In the genomic region with DNA sequence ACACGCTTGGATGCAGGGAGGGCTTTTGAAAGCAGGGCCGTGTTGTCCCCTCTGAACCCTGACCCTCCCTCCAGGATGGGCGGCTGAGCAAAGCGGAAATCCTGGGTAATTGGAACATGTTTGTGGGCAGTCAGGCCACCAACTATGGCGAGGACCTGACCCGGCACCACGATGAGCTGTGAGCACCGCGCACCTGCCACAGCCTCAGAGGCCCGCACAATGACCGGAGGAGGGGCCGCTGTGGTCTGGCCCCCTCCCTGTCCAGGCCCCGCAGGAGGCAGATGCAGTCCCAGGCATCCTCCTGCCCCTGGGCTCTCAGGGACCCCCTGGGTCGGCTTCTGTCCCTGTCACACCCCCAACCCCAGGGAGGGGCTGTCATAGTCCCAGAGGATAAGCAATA, we compare ENCODE assay signal across 26 cellular contexts. TPM values are rescaled to one million over a fixed set of nuclear protein-coding genes. Genes with fewer than 3 reads are reported as not detected.
DNase-seq lines count a peak whose midpoint lies in the region; ATAC-seq, FAIRE-seq and TF ChIP-seq lines count a peak whose summit lies in the region.
"Had no signal": no experiment of that assay in that cellular context is flagged by ENCODE, and none has a peak within 500 bp of the region (broad histone marks: within the 10 kb centered on the region; RNA-seq: fewer than 3 reads in every experiment).

No MANE protein-coding gene starts in this region.

- POLR2A ChIA-PET in HepG2 (lab: Yijun Ruan, JAX), result interaction anchor here (1.6 kb wide), 1 partner anchor 30 kb away, joined by 3 read pairs; a partner anchor contains a TSS

- TF ChIP-seq CTCF in HepG2 (CRISPR knock-in tag; IDR thresholded peaks at IDR 0.05), result no peak
- TF ChIP-seq CTCF in right lobe of liver (IDR thresholded peaks at IDR 0.05), result no peak
- TF ChIP-seq CTCF in nephron progenitor cell (IDR thresholded peaks at IDR 0.05), result no peak

- no peaks in the 10 kb centered on the region for H3K27me3 ChIP-seq in HepG2 (ENCODE audit: control insufficient read depth in 1 of 2, insufficient read depth in 2 of 2, low read length in 2 of 2)
- no peaks in the 10 kb centered on the region for H3K27me3 ChIP-seq in right lobe of liver
- H3K27me3 ChIP-seq: BLaER1 treated with 17β-estradiol and CSF1 and Interleukin-3, amounts not matched to agents 10 nM and 100 nM had no signal

- H3K9ac ChIP-seq in HepG2 (ENCODE audit: insufficient read depth, low read depth, low read length), result no peak overlapping the region

- peak overlapping the region; percentile 88 for H3K27ac Mint-ChIP-seq in central memory CD8-positive, alpha-beta T cell (ENCODE audit: low read depth)
- H3K27ac Mint-ChIP-seq in nephron progenitor cell, result peak overlapping the region; percentile 81

- CTCF ChIA-PET in HepG2 (lab: Yijun Ruan, JAX; ENCODE audit: low intra/inter-chr PET ratio, low total read pairs), result no interaction called here

- TF ChIP-seq POLR2A in HepG2 (IDR thresholded peaks at IDR 0.05; ENCODE audit: insufficient read depth in 1 of 2, low read depth in 2 of 2, low read length in 2 of 2) (no peak), right lobe of liver (IDR thresholded peaks at IDR 0.05) (no peak), H54 (IDR thresholded peaks at IDR 0.05; ENCODE audit: low read depth, low read length) (no peak)

- H3K9me3 Mint-ChIP-seq in central memory CD8-positive, alpha-beta T cell, result no peaks in the 10 kb centered on the region
- no peaks in the 10 kb centered on the region for H3K9me3 Mint-ChIP-seq in nephron progenitor cell
- H3K9me3 Mint-ChIP-seq: CD4-positive, alpha-beta T cell had no signal

- H3K4me1 ChIP-seq in HepG2 (ENCODE audit: insufficient read depth, low read length) (peaks cover 5% of the 10 kb centered on the region), right lobe of liver (no peaks in the 10 kb centered on the region)

- intact Hi-C loops in HepG2 (cut with micrococcal nuclease; ENCODE audit: unreplicated experiment) (no loop called here), right lobe of liver (cut with DNase I) (loop anchor here in 1 of 2 donors (5.0 kb wide), 1 partner anchor 36 kb away; no protein-coding TSS in a partner anchor)

- in situ Hi-C loops in HepG2 (cut with HindIII; ENCODE audit: extremely low pct_ligation_motif_present, low pct_unique_long_range_greater_than_20kb), result loop anchor here (5.0 kb wide), 1 partner anchor 36 kb away; no protein-coding TSS in a partner anchor

- H3K27ac ChIP-seq in HepG2 (ENCODE audit: extremely low read length, insufficient read depth, low read length) (no peak overlapping the region), right lobe of liver (no peak overlapping the region)
- H3K27ac ChIP-seq: HL-60, PC-9 had no signal

- H3K36me3 Mint-ChIP-seq in central memory CD8-positive, alpha-beta T cell (ENCODE audit: insufficient read depth), result no peaks in the 10 kb centered on the region
- peaks cover 5% of the 10 kb centered on the region for H3K36me3 Mint-ChIP-seq in nephron progenitor cell (ENCODE audit: low read depth)

- no peaks in the 10 kb centered on the region for H3K9me3 ChIP-seq in HepG2 (ENCODE audit: low read length)
- no peaks in the 10 kb centered on the region for H3K9me3 ChIP-seq in right lobe of liver
- H3K9me3 ChIP-seq: BLaER1 treated with 17β-estradiol and CSF1 and Interleukin-3, amounts not matched to agents 10 nM and 100 nM had no signal

- TF ChIP-seq RAD21 in HepG2 (CRISPR knock-in tag; IDR thresholded peaks at IDR 0.05), result no peak

- no peak for DNase-seq in HepG2 (ENCODE audit: low spot score)
- no peak for DNase-seq in right lobe of liver
- DNase-seq in central memory CD8-positive, alpha-beta T cell (ENCODE audit: low spot score in 2 of 2), result no peak
- no peak for DNase-seq in nephron progenitor cell
- no peak for DNase-seq in RCC 7860 (ENCODE audit: low spot score)
- no peak for DNase-seq in cerebellum (ENCODE audit: low spot score)
- DNase-seq in H54 (ENCODE audit: insufficient read length, low spot score), result no peak
- DNase-seq: AML-193; CD4-positive, alpha-beta T cell; DMS53; GOT3; NCI-H1092; NCI-H1417 treated with DMSO at 0.1 percent for 48 hours; NCI-H187 treated with DMSO at 0.1 percent for 48 hours; NCI-H446; NCI-H526; NCI-H82; NK-92 treated with Interleukin-12 subunit alpha and Interleukin-12 subunit beta, amount 100 ng/mL, for 24 hours; PC-9; RPMI8226; SHP77 had no signal

- no peak overlapping the region for H3K4me3 Mint-ChIP-seq in central memory CD8-positive, alpha-beta T cell
- no peak overlapping the region for H3K4me3 Mint-ChIP-seq in nephron progenitor cell
- H3K4me3 Mint-ChIP-seq: CD4-positive, alpha-beta T cell had no signal

- TSS peak; percentile 43 for BruUV-seq in HepG2 (replicated peaks; lab: Mats Ljungman, UMichigan)

- TF ChIP-seq EP300 in HepG2 (IDR thresholded peaks at IDR 0.05; ENCODE audit: low read depth in 2 of 2, low read length in 2 of 2) (no peak), HepG2 (CRISPR knock-in tag; IDR thresholded peaks at IDR 0.05; ENCODE audit: borderline replicate concordance) (no peak)

- H3K27me3 Mint-ChIP-seq in central memory CD8-positive, alpha-beta T cell, result no peaks in the 10 kb centered on the region
- peaks cover 3% of the 10 kb centered on the region for H3K27me3 Mint-ChIP-seq in nephron progenitor cell (ENCODE audit: low read depth, poor library complexity)
- H3K27me3 Mint-ChIP-seq: CD4-positive, alpha-beta T cell had no signal

- H3K36me3 ChIP-seq in HepG2 (replicated peaks in 1 of 2; ENCODE audit: control insufficient read depth in 1 of 2, insufficient read depth in 2 of 2, low read length in 2 of 2) (peaks cover 4 to 16% of the 10 kb centered on the region in 2 experiments), right lobe of liver (peaks cover 0 to 30% (median 14%) of the 10 kb centered on the region in 4 donors)

- H3K4me3 ChIP-seq in HepG2 (replicated peaks in 1 of 3; ENCODE audit: insufficient read depth in 1 of 3, low read depth in 2 of 3, low read length in 3 of 3) (no peak overlapping the region), right lobe of liver (no peak overlapping the region)
- H3K4me3 ChIP-seq: BLaER1 treated with 17β-estradiol and CSF1 and Interleukin-3, amounts not matched to agents 10 nM and 100 nM; PC-9 had no signal

- ATAC-seq in HepG2 (no peak), right lobe of liver (no peak), GM19397 (IDR thresholded peaks at IDR 0.05; ENCODE audit: unreplicated experiment) (no peak)
- ATAC-seq in central memory CD8-positive, alpha-beta T cell (replicated peaks; ENCODE audit: extremely low read depth, poor library complexity, severe bottlenecking), result no peak

- no peaks in the 10 kb centered on the region for H3K79me2 ChIP-seq in HepG2 (ENCODE audit: insufficient read depth, low read length)

- WGBS in HepG2 (ENCODE audit: low lambda C conversion rate), result 88% methylated on average over 5 of the region's 14 CpGs
- no CpG with 5 or more reads among the region's 14 CpGs for WGBS in right lobe of liver (ENCODE audit: insufficient coverage, low coverage, low lambda C conversion rate, missing lambda C conversion rate)

- peaks cover 6% of the 10 kb centered on the region for H3K4me1 Mint-ChIP-seq in central memory CD8-positive, alpha-beta T cell
- peaks cover 38% of the 10 kb centered on the region for H3K4me1 Mint-ChIP-seq in nephron progenitor cell

- H2AFZ ChIP-seq in HepG2 (ENCODE audit: low read length), result no peak overlapping the region
- H2AFZ ChIP-seq: PC-9 had no signal

- H4K20me1 ChIP-seq in HepG2 (ENCODE audit: insufficient read depth, low read length), result no peaks in the 10 kb centered on the region

- FAIRE-seq in HepG2 (lab: Jason Lieb, UNC) (no peak), RCC 7860 (lab: Jason Lieb, UNC) (no peak), H54 (lab: Jason Lieb, UNC) (no peak)
- FAIRE-seq: A204.1 had no signal

- H3K4me2 ChIP-seq in HepG2 (ENCODE audit: low read depth, low read length), result no peak overlapping the region
- H3K4me2 ChIP-seq: PC-9 had no signal

RNA-seq across cellular contexts. Expression of a gene that starts 15.2 kb away (rescaled TPM):
- 1.7 and 10.1 TPM in 2 replicates for total RNA-seq in HepG2 (2016; rRNA removed; fragmentation: Illumina TruSeq; extraction: Trizol)
- 2.9 TPM in 2 replicates for total RNA-seq in HepG2 (2016; cell fraction: cytosol; rRNA removed; fragmentation: Illumina TruSeq; extraction: Trizol; ENCODE audit: low read depth)
- total RNA-seq in HepG2 (2016; cell fraction: insoluble cytoplasmic fraction; rRNA removed; fragmentation: Illumina TruSeq; extraction: Trizol), result 2.5 and 10.4 TPM in 2 replicates
- 3.9 and 4.3 TPM in 2 replicates for total RNA-seq in HepG2 (2016; cell fraction: membrane; rRNA removed; fragmentation: Illumina TruSeq; extraction: Trizol)
- total RNA-seq in HepG2 (2016; cell fraction: nucleus; rRNA removed; fragmentation: Illumina TruSeq; extraction: Trizol), result 12.9 and 16.5 TPM in 2 replicates
- polyA plus RNA-seq in HepG2 (2011; rRNA removed), result 3.0 and 3.3 TPM in 2 replicates
- 0.79 and 1.6 TPM in 2 replicates for polyA plus RNA-seq in HepG2 (2011; cell fraction: cytosol; rRNA removed)
- polyA plus RNA-seq in HepG2 (2011; cell fraction: nucleus; rRNA removed), result 33.2 and 45.9 TPM in 2 replicates
- 4.9 and 5.2 TPM in 2 replicates for polyA plus RNA-seq in HepG2 (2012)
- polyA plus RNA-seq in HepG2 (2016; cell fraction: cytosol; fragmentation: Illumina TruSeq; extraction: Trizol; ENCODE audit: low read depth), result 4.8 and 4.9 TPM in 2 replicates
- polyA plus RNA-seq in HepG2 (2016; cell fraction: insoluble cytoplasmic fraction; fragmentation: Illumina TruSeq; extraction: Trizol; ENCODE audit: low read depth), result 3.3 and 3.5 TPM in 2 replicates
- 4.3 and 6.1 TPM in 2 replicates for polyA plus RNA-seq in HepG2 (2016; cell fraction: membrane; fragmentation: Illumina TruSeq; extraction: Trizol; ENCODE audit: low read depth)
- polyA plus RNA-seq in HepG2 (2016; cell fraction: nucleus; fragmentation: Illumina TruSeq; extraction: Trizol; ENCODE audit: insufficient read depth, low read depth), result 61.4 and 74.8 TPM in 2 replicates
- polyA minus RNA-seq in HepG2 (2011; rRNA and poly(A)+ RNA removed; ENCODE audit: low replicate concordance), result 0.14 and 0.50 TPM in 2 replicates
- not detected in 2 replicates for polyA minus RNA-seq in HepG2 (2011; cell fraction: cytosol; rRNA and poly(A)+ RNA removed)
- polyA minus RNA-seq in HepG2 (2011; cell fraction: nucleus; rRNA and poly(A)+ RNA removed), result 3.1 and 4.0 TPM in 2 replicates
- 10 to 100 TPM in 3 of 6 experiments, 1 to 10 TPM in 3; 5.3 to 18.0 (median 10.9) TPM for total RNA-seq in right lobe of liver
- 3.3 TPM for total RNA-seq in cerebellum

RNA-seq across cellular contexts. Expression of a gene that starts 30.6 kb away (rescaled TPM):
- total RNA-seq in HepG2 (2016; rRNA removed; fragmentation: Illumina TruSeq; extraction: Trizol) (124 and 225 TPM in 2 replicates), right lobe of liver (100 to 1,000 TPM; 123 to 335 (median 245) TPM), cerebellum (22.7 TPM)
- total RNA-seq in HepG2 (2016; cell fraction: cytosol; rRNA removed; fragmentation: Illumina TruSeq; extraction: Trizol; ENCODE audit: low read depth), result 222 and 258 TPM in 2 replicates
- 102 and 228 TPM in 2 replicates for total RNA-seq in HepG2 (2016; cell fraction: insoluble cytoplasmic fraction; rRNA removed; fragmentation: Illumina TruSeq; extraction: Trizol)
- 261 and 289 TPM in 2 replicates for total RNA-seq in HepG2 (2016; cell fraction: membrane; rRNA removed; fragmentation: Illumina TruSeq; extraction: Trizol)
- 141 and 165 TPM in 2 replicates for total RNA-seq in HepG2 (2016; cell fraction: nucleus; rRNA removed; fragmentation: Illumina TruSeq; extraction: Trizol)
- 121 and 149 TPM in 2 replicates for polyA plus RNA-seq in HepG2 (2011; rRNA removed)
- polyA plus RNA-seq in HepG2 (2011; cell fraction: cytosol; rRNA removed), result 105 and 151 TPM in 2 replicates
- 256 and 257 TPM in 2 replicates for polyA plus RNA-seq in HepG2 (2011; cell fraction: nucleus; rRNA removed)
- 143 and 177 TPM in 2 replicates for polyA plus RNA-seq in HepG2 (2012)
- 245 and 266 TPM in 2 replicates for polyA plus RNA-seq in HepG2 (2016; cell fraction: cytosol; fragmentation: Illumina TruSeq; extraction: Trizol; ENCODE audit: low read depth)
- polyA plus RNA-seq in HepG2 (2016; cell fraction: insoluble cytoplasmic fraction; fragmentation: Illumina TruSeq; extraction: Trizol; ENCODE audit: low read depth), result 107 and 130 TPM in 2 replicates
- 257 and 263 TPM in 2 replicates for polyA plus RNA-seq in HepG2 (2016; cell fraction: membrane; fragmentation: Illumina TruSeq; extraction: Trizol; ENCODE audit: low read depth)
- polyA plus RNA-seq in HepG2 (2016; cell fraction: nucleus; fragmentation: Illumina TruSeq; extraction: Trizol; ENCODE audit: insufficient read depth, low read depth), result 289 and 295 TPM in 2 replicates
- polyA minus RNA-seq in HepG2 (2011; rRNA and poly(A)+ RNA removed; ENCODE audit: low replicate concordance), result 0.65 and 115 TPM in 2 replicates
- 72.8 and 82.9 TPM in 2 replicates for polyA minus RNA-seq in HepG2 (2011; cell fraction: cytosol; rRNA and poly(A)+ RNA removed)
- 27.6 and 29.2 TPM in 2 replicates for polyA minus RNA-seq in HepG2 (2011; cell fraction: nucleus; rRNA and poly(A)+ RNA removed)

RNA-seq across cellular contexts. Expression of a gene that starts 37.3 kb away (rescaled TPM):
- 78.0 and 81.4 TPM in 2 replicates for total RNA-seq in HepG2 (2016; rRNA removed; fragmentation: Illumina TruSeq; extraction: Trizol)
- total RNA-seq in HepG2 (2016; cell fraction: cytosol; rRNA removed; fragmentation: Illumina TruSeq; extraction: Trizol; ENCODE audit: low read depth), result 40.9 and 41.1 TPM in 2 replicates
- total RNA-seq in HepG2 (2016; cell fraction: insoluble cytoplasmic fraction; rRNA removed; fragmentation: Illumina TruSeq; extraction: Trizol), result 74.5 and 94.1 TPM in 2 replicates
- 33.6 and 34.5 TPM in 2 replicates for total RNA-seq in HepG2 (2016; cell fraction: membrane; rRNA removed; fragmentation: Illumina TruSeq; extraction: Trizol)
- 36.2 and 36.7 TPM in 2 replicates for total RNA-seq in HepG2 (2016; cell fraction: nucleus; rRNA removed; fragmentation: Illumina TruSeq; extraction: Trizol)
- 54.3 and 58.4 TPM in 2 replicates for polyA plus RNA-seq in HepG2 (2011; rRNA removed)
- polyA plus RNA-seq in HepG2 (2011; cell fraction: cytosol; rRNA removed), result 53.5 and 96.5 TPM in 2 replicates
- polyA plus RNA-seq in HepG2 (2011; cell fraction: nucleus; rRNA removed), result 112 and 135 TPM in 2 replicates
- polyA plus RNA-seq in HepG2 (2012), result 35.5 and 41.6 TPM in 2 replicates
- polyA plus RNA-seq in HepG2 (2016; cell fraction: cytosol; fragmentation: Illumina TruSeq; extraction: Trizol; ENCODE audit: low read depth), result 38.2 and 39.1 TPM in 2 replicates
- 86.7 and 88.4 TPM in 2 replicates for polyA plus RNA-seq in HepG2 (2016; cell fraction: insoluble cytoplasmic fraction; fragmentation: Illumina TruSeq; extraction: Trizol; ENCODE audit: low read depth)
- polyA plus RNA-seq in HepG2 (2016; cell fraction: membrane; fragmentation: Illumina TruSeq; extraction: Trizol; ENCODE audit: low read depth), result 28.0 and 28.7 TPM in 2 replicates
- polyA plus RNA-seq in HepG2 (2016; cell fraction: nucleus; fragmentation: Illumina TruSeq; extraction: Trizol; ENCODE audit: insufficient read depth, low read depth), result 63.0 and 67.6 TPM in 2 replicates
- 91.2 and 148 TPM in 2 replicates for polyA minus RNA-seq in HepG2 (2011; rRNA and poly(A)+ RNA removed; ENCODE audit: low replicate concordance)
- polyA minus RNA-seq in HepG2 (2011; cell fraction: cytosol; rRNA and poly(A)+ RNA removed), result 26.7 and 28.8 TPM in 2 replicates
- polyA minus RNA-seq in HepG2 (2011; cell fraction: nucleus; rRNA and poly(A)+ RNA removed), result 18.2 and 20.6 TPM in 2 replicates
- total RNA-seq in right lobe of liver, result 10 to 100 TPM; 16.2 to 31.9 (median 23.2) TPM
- total RNA-seq in cerebellum, result 25.4 TPM

RNA-seq across cellular contexts. Expression of a gene that starts 38.1 kb away (rescaled TPM):
- 0.51 and 0.82 TPM in 2 replicates for total RNA-seq in HepG2 (2016; rRNA removed; fragmentation: Illumina TruSeq; extraction: Trizol)
- total RNA-seq in HepG2 (2016; cell fraction: cytosol; rRNA removed; fragmentation: Illumina TruSeq; extraction: Trizol; ENCODE audit: low read depth), result 1.1 and 1.6 TPM in 2 replicates
- 0.43 and 0.97 TPM in 2 replicates for total RNA-seq in HepG2 (2016; cell fraction: insoluble cytoplasmic fraction; rRNA removed; fragmentation: Illumina TruSeq; extraction: Trizol)
- 0.56 and 0.79 TPM in 2 replicates for total RNA-seq in HepG2 (2016; cell fraction: membrane; rRNA removed; fragmentation: Illumina TruSeq; extraction: Trizol)
- 0.78 and 1.3 TPM in 2 replicates for total RNA-seq in HepG2 (2016; cell fraction: nucleus; rRNA removed; fragmentation: Illumina TruSeq; extraction: Trizol)
- polyA plus RNA-seq in HepG2 (2011; rRNA removed), result 0.64 and 0.66 TPM in 2 replicates
- 0.69 and 0.98 TPM in 2 replicates for polyA plus RNA-seq in HepG2 (2011; cell fraction: cytosol; rRNA removed)
- 1.2 and 1.3 TPM in 2 replicates for polyA plus RNA-seq in HepG2 (2011; cell fraction: nucleus; rRNA removed)
- polyA plus RNA-seq in HepG2 (2012), result 0.49 and 0.83 TPM in 2 replicates
- 0.18 and 0.40 TPM in 2 replicates for polyA plus RNA-seq in HepG2 (2016; cell fraction: cytosol; fragmentation: Illumina TruSeq; extraction: Trizol; ENCODE audit: low read depth)
- 0.44 and 0.60 TPM in 2 replicates for polyA plus RNA-seq in HepG2 (2016; cell fraction: insoluble cytoplasmic fraction; fragmentation: Illumina TruSeq; extraction: Trizol; ENCODE audit: low read depth)
- 0.39 and 0.42 TPM in 2 replicates for polyA plus RNA-seq in HepG2 (2016; cell fraction: membrane; fragmentation: Illumina TruSeq; extraction: Trizol; ENCODE audit: low read depth)
- 0.57 and 2.1 TPM in 2 replicates for polyA plus RNA-seq in HepG2 (2016; cell fraction: nucleus; fragmentation: Illumina TruSeq; extraction: Trizol; ENCODE audit: insufficient read depth, low read depth)
- polyA minus RNA-seq in HepG2 (2011; rRNA and poly(A)+ RNA removed; ENCODE audit: low replicate concordance), result 0.84 and 1.8 TPM in 2 replicates
- 0.44 and 0.99 TPM in 2 replicates for polyA minus RNA-seq in HepG2 (2011; cell fraction: cytosol; rRNA and poly(A)+ RNA removed)
- 1.4 and 1.7 TPM in 2 replicates for polyA minus RNA-seq in HepG2 (2011; cell fraction: nucleus; rRNA and poly(A)+ RNA removed)
- 1 to 10 TPM; 2.5 to 5.9 (median 3.1) TPM for total RNA-seq in right lobe of liver
- 0.45 TPM for total RNA-seq in cerebellum
- total RNA-seq: G401 had no signal

RNA-seq across cellular contexts. Expression of a gene that starts 46.8 kb away (rescaled TPM):
- 2,345 and 2,734 TPM in 2 replicates for total RNA-seq in HepG2 (2016; rRNA removed; fragmentation: Illumina TruSeq; extraction: Trizol)
- total RNA-seq in HepG2 (2016; cell fraction: cytosol; rRNA removed; fragmentation: Illumina TruSeq; extraction: Trizol; ENCODE audit: low read depth), result 3,922 and 3,962 TPM in 2 replicates
- 2,320 and 2,893 TPM in 2 replicates for total RNA-seq in HepG2 (2016; cell fraction: insoluble cytoplasmic fraction; rRNA removed; fragmentation: Illumina TruSeq; extraction: Trizol)
- 5,292 and 5,634 TPM in 2 replicates for total RNA-seq in HepG2 (2016; cell fraction: membrane; rRNA removed; fragmentation: Illumina TruSeq; extraction: Trizol)
- total RNA-seq in HepG2 (2016; cell fraction: nucleus; rRNA removed; fragmentation: Illumina TruSeq; extraction: Trizol), result 817 and 896 TPM in 2 replicates
- polyA plus RNA-seq in HepG2 (2011; rRNA removed), result 2,839 and 2,896 TPM in 2 replicates
- polyA plus RNA-seq in HepG2 (2011; cell fraction: cytosol; rRNA removed), result 6,087 and 6,094 TPM in 2 replicates
- 1,822 and 1,919 TPM in 2 replicates for polyA plus RNA-seq in HepG2 (2011; cell fraction: nucleus; rRNA removed)
- polyA plus RNA-seq in HepG2 (2012), result 3,444 and 3,595 TPM in 2 replicates
- 4,821 and 5,462 TPM in 2 replicates for polyA plus RNA-seq in HepG2 (2016; cell fraction: cytosol; fragmentation: Illumina TruSeq; extraction: Trizol; ENCODE audit: low read depth)
- polyA plus RNA-seq in HepG2 (2016; cell fraction: insoluble cytoplasmic fraction; fragmentation: Illumina TruSeq; extraction: Trizol; ENCODE audit: low read depth), result 3,269 and 3,282 TPM in 2 replicates
- polyA plus RNA-seq in HepG2 (2016; cell fraction: membrane; fragmentation: Illumina TruSeq; extraction: Trizol; ENCODE audit: low read depth), result 6,240 and 6,461 TPM in 2 replicates
- polyA plus RNA-seq in HepG2 (2016; cell fraction: nucleus; fragmentation: Illumina TruSeq; extraction: Trizol; ENCODE audit: insufficient read depth, low read depth), result 1,822 and 1,918 TPM in 2 replicates
- polyA minus RNA-seq in HepG2 (2011; rRNA and poly(A)+ RNA removed; ENCODE audit: low replicate concordance), result 1,415 and 1,765 TPM in 2 replicates
- 470 and 550 TPM in 2 replicates for polyA minus RNA-seq in HepG2 (2011; cell fraction: cytosol; rRNA and poly(A)+ RNA removed)
- polyA minus RNA-seq in HepG2 (2011; cell fraction: nucleus; rRNA and poly(A)+ RNA removed), result 202 and 266 TPM in 2 replicates
- 1,000 to 10,000 TPM in 2 of 6 experiments, 100 to 1,000 TPM in 4; 417 to 1,739 (median 617) TPM for total RNA-seq in right lobe of liver
- total RNA-seq in cerebellum, result 1,480 TPM
